Comparison of ENCODE assay signal across 10 cellular contexts in the genomic region with DNA sequence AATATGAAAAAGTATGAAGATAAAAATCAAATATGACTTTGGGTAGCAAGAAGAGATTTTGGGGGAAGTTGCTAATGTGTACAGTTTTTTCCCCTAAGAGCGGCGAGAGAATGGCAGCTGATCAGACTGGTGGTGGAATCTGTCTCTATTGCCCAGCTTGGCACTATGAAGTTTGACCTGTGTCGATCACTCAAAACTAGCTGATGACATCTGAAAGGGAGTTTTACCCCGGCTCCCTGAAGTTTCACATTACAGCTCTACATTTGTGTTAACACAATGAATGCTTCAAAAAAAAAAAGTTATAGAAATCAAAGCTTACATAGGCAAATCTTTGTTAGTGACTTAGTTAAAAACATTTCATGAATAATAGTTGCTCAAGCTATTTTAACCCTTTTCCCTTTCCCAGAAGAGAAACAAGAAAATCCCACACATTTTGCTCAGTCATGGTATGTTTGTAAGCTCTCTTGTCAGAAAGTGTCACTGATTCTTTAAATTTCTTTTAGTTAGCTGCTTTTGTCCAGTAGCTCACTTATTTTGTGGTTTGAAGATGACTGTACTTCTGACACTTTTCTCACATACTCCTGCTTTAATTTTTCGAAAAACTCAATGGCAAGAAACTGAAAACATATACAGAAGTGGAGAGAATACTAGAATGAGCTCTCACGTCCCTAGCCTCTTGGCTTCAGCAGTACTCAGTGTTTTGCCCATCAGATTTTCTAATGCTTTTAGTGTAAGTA. TPM values are rescaled to one million over a fixed set of nuclear protein-coding genes. Genes with fewer than 3 reads are reported as not detected.
DNase-seq lines count a peak whose midpoint lies in the region; ATAC-seq and TF ChIP-seq lines count a peak whose summit lies in the region.
"Had no signal": no experiment of that assay in that cellular context is flagged by ENCODE, and none has a peak within 500 bp of the region (broad histone marks: within the 10 kb centered on the region; RNA-seq: fewer than 3 reads in every experiment).

No MANE protein-coding gene starts in this region.

- no CpG with 5 or more reads among the region's 6 CpGs for whole genome bisulfite sequencing in mesendoderm (ENCODE audit: extremely low coverage, insufficient coverage, low lambda C conversion rate)

- H3K4me1 Mint-ChIP-seq in WTC11 (peaks cover 58% of the 10 kb centered on the region), naive B cell (peaks cover 71 to 88% (median 78%) of the 10 kb centered on the region in 3 donors)

- POLR2A ChIA-PET in WTC11 (lab: Charles Lee): interaction anchor here (1.2 kb wide), 1 partner anchor 11 kb away, joined by 3 read pairs; no protein-coding TSS in a partner anchor

- in situ Hi-C loops in GM13977 (cut with MboI; ENCODE audit: low pct_unique_long_range_greater_than_20kb, low sequenced_read_pairs, unreplicated experiment): no loop called here

- no peaks in the 10 kb centered on the region for H3K27me3 Mint-ChIP-seq in WTC11 (ENCODE audit: low read depth)
- H3K27me3 Mint-ChIP-seq in naive B cell: no peaks in the 10 kb centered on the region

- peaks cover 85% of the 10 kb centered on the region for H3K79me2 ChIP-seq in mesendoderm (ENCODE audit: control insufficient read depth, insufficient read depth, low read length)

- no peak overlapping the region for H2AK5ac ChIP-seq in mesendoderm (ENCODE audit: low read length)

- no peak overlapping the region for H3K4ac ChIP-seq in mesendoderm (ENCODE audit: low read depth, low read length)

- no peak overlapping the region for H3K9ac ChIP-seq in mesendoderm (ENCODE audit: low read length)
- H3K9ac ChIP-seq: parathyroid adenoma had no signal

- DNase-seq in GM13977 (ENCODE audit: low spot score): peak; percentile 11
- no peak for DNase-seq in WTC11 (ENCODE audit: low spot score)
- no peak for DNase-seq in naive B cell
- no peak for DNase-seq in COLO668 (lab: John Stamatoyannopoulos, UW; ENCODE audit: unreplicated experiment)
- DNase-seq in mesendoderm: no peak
- DNase-seq in nucleus accumbens (lab: John Stamatoyannopoulos, UW): no peak
- DNase-seq in activated CD4-positive, alpha-beta T cell treated with anti-CD3 and anti-CD28 coated beads, Interleukin-2, amount 50 U/mL, for 48 hours: no peak
- DNase-seq: KG1 had no signal

- H3K27ac Mint-ChIP-seq in WTC11 (peak overlapping the region; percentile 32), naive B cell (peak overlapping the region; percentile 17 to 81 (median 64))

- peak; percentile 49 for ATAC-seq in GM21825 (IDR thresholded peaks at IDR 0.05; ENCODE audit: unreplicated experiment)
- no peak for ATAC-seq in WTC11
- ATAC-seq in naive B cell (ENCODE audit: low read depth in 2 of 2): no peak

- H3K4me3 Mint-ChIP-seq in WTC11 (no peak overlapping the region), naive B cell (peak overlapping the region in 3 of 8 donors; percentile 2 to 61 (median 7))

- no peaks in the 10 kb centered on the region for H3K36me3 ChIP-seq in mesendoderm (ENCODE audit: control insufficient read depth, insufficient read depth, low read length)

- no peaks in the 10 kb centered on the region for H3K9me3 Mint-ChIP-seq in WTC11
- H3K9me3 Mint-ChIP-seq in naive B cell: peaks cover 0 to 4% (median under 1%) of the 10 kb centered on the region in 7 donors

- H3K4me3 ChIP-seq in mesendoderm (ENCODE audit: low read length): no peak overlapping the region

- H3K56ac ChIP-seq in mesendoderm (ENCODE audit: low read length): no peak overlapping the region

- H3K4me1 ChIP-seq in mesendoderm (ENCODE audit: control insufficient read depth, low read depth, low read length): peaks cover 7% of the 10 kb centered on the region
- H3K4me1 ChIP-seq: parathyroid adenoma had no signal

- no peak overlapping the region for H2BK120ac ChIP-seq in mesendoderm (ENCODE audit: low read depth, low read length)

- no peak overlapping the region for H4K8ac ChIP-seq in mesendoderm (ENCODE audit: low read depth, low read length)

- TF ChIP-seq CTCF in GM13977 (IDR thresholded peaks at IDR 0.05; ENCODE audit: extremely low read depth, insufficient read depth, missing control alignments) (no peak), WTC11 (IDR thresholded peaks at IDR 0.05) (no peak)

- CTCF ChIA-PET in WTC11 (lab: Charles Lee): interaction anchor here (1.1 to 1.5 kb wide), 4 partner anchors 42 to 56 kb away, joined by 3 to 4 read pairs (median 3); partner anchors contain the start of gene DYRK1A

- H3K27me3 ChIP-seq in mesendoderm (ENCODE audit: insufficient read depth, low read length, poor library complexity): no peaks in the 10 kb centered on the region

- no peak overlapping the region for H3K18ac ChIP-seq in mesendoderm (ENCODE audit: low read length)

- no peak overlapping the region for H3K27ac ChIP-seq in mesendoderm (ENCODE audit: low read depth, low read length)
- H3K27ac ChIP-seq: parathyroid adenoma had no signal

- no peak overlapping the region for H3K4me2 ChIP-seq in mesendoderm (ENCODE audit: low read length)

- H2BK5ac ChIP-seq in mesendoderm (ENCODE audit: low read length): no peak overlapping the region

- H4K5ac ChIP-seq in mesendoderm (ENCODE audit: low read length): no peak overlapping the region

- peaks cover 13% of the 10 kb centered on the region for H3K79me1 ChIP-seq in mesendoderm (ENCODE audit: low read length)

- 0 out of 2 replicates have a peak, but pooled peaks cover 2% of the 10 kb centered on the region for H3K36me3 Mint-ChIP-seq in WTC11
- H3K36me3 Mint-ChIP-seq in naive B cell: peaks cover 2 to 7% of the 10 kb centered on the region in 2 donors

- no peak overlapping the region for H2BK15ac ChIP-seq in mesendoderm (replicated peaks; ENCODE audit: low read depth)

- no peak overlapping the region for H3K23ac ChIP-seq in mesendoderm (ENCODE audit: low read length)

TF ChIP-seq in WTC11, 78 proteins besides CTCF, POLR2A, EP300 and RAD21:
- TF ChIP-seq ZNF138 (CRISPR knock-in tag; conservative IDR thresholded peaks at IDR 0.05) (no peak), ZNF219 (CRISPR knock-in tag; IDR thresholded peaks at IDR 0.05; ENCODE audit: borderline replicate concordance) (no peak), JAZF1 (CRISPR knock-in tag; IDR thresholded peaks at IDR 0.05) (no peak), GTF2I (CRISPR knock-in tag; conservative IDR thresholded peaks at IDR 0.05) (no peak), SMAD3 (CRISPR knock-in tag; IDR thresholded peaks at IDR 0.05; ENCODE audit: borderline replicate concordance) (no peak), ZNF423 (CRISPR knock-in tag; IDR thresholded peaks at IDR 0.05) (no peak)
- TF ChIP-seq, protein P1, sequence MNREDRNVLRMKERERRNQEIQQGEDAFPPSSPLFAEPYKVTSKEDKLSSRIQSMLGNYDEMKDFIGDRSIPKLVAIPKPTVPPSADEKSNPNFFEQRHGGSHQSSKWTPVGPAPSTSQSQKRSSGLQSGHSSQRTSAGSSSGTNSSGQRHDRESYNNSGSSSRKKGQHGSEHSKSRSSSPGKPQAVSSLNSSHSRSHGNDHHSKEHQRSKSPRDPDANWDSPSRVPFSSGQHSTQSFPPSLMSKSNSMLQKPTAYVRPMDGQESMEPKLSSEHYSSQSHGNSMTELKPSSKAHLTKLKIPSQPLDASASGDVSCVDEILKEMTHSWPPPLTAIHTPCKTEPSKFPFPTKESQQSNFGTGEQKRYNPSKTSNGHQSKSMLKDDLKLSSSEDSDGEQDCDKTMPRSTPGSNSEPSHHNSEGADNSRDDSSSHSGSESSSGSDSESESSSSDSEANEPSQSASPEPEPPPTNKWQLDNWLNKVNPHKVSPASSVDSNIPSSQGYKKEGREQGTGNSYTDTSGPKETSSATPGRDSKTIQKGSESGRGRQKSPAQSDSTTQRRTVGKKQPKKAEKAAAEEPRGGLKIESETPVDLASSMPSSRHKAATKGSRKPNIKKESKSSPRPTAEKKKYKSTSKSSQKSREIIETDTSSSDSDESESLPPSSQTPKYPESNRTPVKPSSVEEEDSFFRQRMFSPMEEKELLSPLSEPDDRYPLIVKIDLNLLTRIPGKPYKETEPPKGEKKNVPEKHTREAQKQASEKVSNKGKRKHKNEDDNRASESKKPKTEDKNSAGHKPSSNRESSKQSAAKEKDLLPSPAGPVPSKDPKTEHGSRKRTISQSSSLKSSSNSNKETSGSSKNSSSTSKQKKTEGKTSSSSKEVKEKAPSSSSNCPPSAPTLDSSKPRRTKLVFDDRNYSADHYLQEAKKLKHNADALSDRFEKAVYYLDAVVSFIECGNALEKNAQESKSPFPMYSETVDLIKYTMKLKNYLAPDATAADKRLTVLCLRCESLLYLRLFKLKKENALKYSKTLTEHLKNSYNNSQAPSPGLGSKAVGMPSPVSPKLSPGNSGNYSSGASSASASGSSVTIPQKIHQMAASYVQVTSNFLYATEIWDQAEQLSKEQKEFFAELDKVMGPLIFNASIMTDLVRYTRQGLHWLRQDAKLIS (CRISPR knock-in tag; IDR thresholded peaks at IDR 0.05; ENCODE audit: borderline replicate concordance): no peak

RNA-seq across cellular contexts. Expression of gene DYRK1A, which starts 41.3 kb away (rescaled TPM):
- 54.6 to 56.5 TPM (median 54.8 TPM) in 3 replicates for total RNA-seq in WTC11 (2021)
- 10 to 100 TPM in 3 of 6 donors, 1 to 10 TPM in 3; 5.9 to 14.3 (median 10.2) TPM for polyA plus RNA-seq in naive B cell (ENCODE audit: low read depth in 6 of 6)
- 31.9 TPM for polyA plus RNA-seq in mesendoderm (2013, experiment 1 of 2)
- 33.6 TPM for polyA plus RNA-seq in mesendoderm (2013, experiment 2 of 2)
